ENCODE assay signal across 8 cellular contexts in genomic region chr7:129401968-129402860, GRCh38. TPM values are rescaled to one million over a fixed set of nuclear protein-coding genes. Genes with fewer than 3 reads are reported as not detected.
DNase-seq lines count a peak whose midpoint lies in the region; ATAC-seq and TF ChIP-seq lines count a peak whose summit lies in the region.

No MANE protein-coding gene starts in this region.

- no peaks in the 10 kb centered on the region for H3K27me3 Mint-ChIP-seq in effector memory CD8-positive, alpha-beta T cell

- H3K4me3 Mint-ChIP-seq in effector memory CD8-positive, alpha-beta T cell = no peak overlapping the region

- peaks cover 21% of the 10 kb centered on the region for H3K36me3 Mint-ChIP-seq in effector memory CD8-positive, alpha-beta T cell (ENCODE audit: insufficient read depth)

- H3K4me3 ChIP-seq in GM12875 (ENCODE audit: low read depth, low read length) (no peak overlapping the region), transverse colon (no peak overlapping the region)

- WGBS in transverse colon (ENCODE audit: low coverage in 1 of 2), 2 donors = 85% methylated on average over 3 of the region's 3 CpGs; no CpG with 5 or more reads in 1 of the 2 donors

- no peaks in the 10 kb centered on the region for H3K9me3 Mint-ChIP-seq in effector memory CD8-positive, alpha-beta T cell

- no peak overlapping the region for H3K27ac ChIP-seq in VCaP
- H3K27ac ChIP-seq in transverse colon = no peak overlapping the region

- no peaks in the 10 kb centered on the region for H3K27me3 ChIP-seq in transverse colon

- intact Hi-C loops in transverse colon (cut with DNase I; ENCODE audit: low total_unique reads) = no loop called here

- no peak overlapping the region for H3K27ac Mint-ChIP-seq in effector memory CD8-positive, alpha-beta T cell

- no peak for TF ChIP-seq POLR2A in transverse colon (IDR thresholded peaks at IDR 0.05)

- no peak for TF ChIP-seq EP300 in transverse colon (IDR thresholded peaks at IDR 0.05; ENCODE audit: low read depth)

- peak; percentile 57 for ATAC-seq in HG02610 (IDR thresholded peaks at IDR 0.05; ENCODE audit: unreplicated experiment)
- ATAC-seq in effector memory CD8-positive, alpha-beta T cell (replicated peaks) = no peak

- DNase-seq in myocyte (ENCODE audit: low read depth) = peak; percentile 22
- DNase-seq in transverse colon = no peak
- DNase-seq in AG08396 (ENCODE audit: low spot score) = no peak
- DNase-seq in NK-92 (lab: John Stamatoyannopoulos, UW; ENCODE audit: unreplicated experiment) = no peak
- DNase-seq in effector memory CD8-positive, alpha-beta T cell = no peak

- peaks cover 0 to 68% (median 25%) of the 10 kb centered on the region in 4 donors for H3K36me3 ChIP-seq in transverse colon

- no peaks in the 10 kb centered on the region for H3K4me1 ChIP-seq in transverse colon

- peak; percentile 26; the same call in 1 of the 2 replicates for TF ChIP-seq CTCF in GM12875 (IDR thresholded peaks at IDR 0.05; ENCODE audit: borderline replicate concordance, insufficient read depth, low read depth, low read length)
- TF ChIP-seq CTCF in VCaP (conservative IDR thresholded peaks at IDR 0.05) = peak; percentile 30
- TF ChIP-seq CTCF in transverse colon (IDR thresholded peaks at IDR 0.05) = no peak

- in situ Hi-C loops in transverse colon (cut with MboI; ENCODE audit: low pct_ligation_motif_present in 1 of 4, low pct_unique_long_range_greater_than_20kb in 1 of 4, low sequenced_read_pairs in 3 of 4) = no loop called here

- H3K4me1 Mint-ChIP-seq in effector memory CD8-positive, alpha-beta T cell (ENCODE audit: low read depth in 2 of 2) = no peaks in the 10 kb centered on the region

- no peaks in the 10 kb centered on the region for H3K9me3 ChIP-seq in transverse colon

RNA-seq across cellular contexts. Expression of gene STRIP2, which starts 32.0 kb away (rescaled TPM):
- total RNA-seq in myocyte = 55.9 and 58.3 TPM in 2 replicates
- 18.3 TPM for polyA plus RNA-seq in myocyte (2012)
- total RNA-seq in transverse colon = 1 to 10 TPM in 1 of 4 donors, under 1 TPM in 1, not detected in 2; 0.82 to 1.1 TPM

Comparison
In these comparisons a context has a peak if more than half of its experiments do, and no peak if none do; other contexts are left out.
1. CTCF ChIP-seq: peak in GM12875 (single experiment) and VCaP (single experiment); none in transverse colon (0 of 5).
2. RNA of gene STRIP2, which starts 32.0 kb away (total RNA-seq): 55.9 to 58.3 TPM in myocyte; 0.82 to 1.1 TPM in transverse colon; every median in the first group is over 10 times any median in the second.